In genomic region chr10:105597297-105597696, GRCh38 we compare ENCODE assay signal across 19 cellular contexts.
"Had no signal": no experiment of that assay in that cellular context is flagged by ENCODE, and none has a peak within 500 bp of the region (broad histone marks: within the 10 kb centered on the region; RNA-seq: fewer than 3 reads in every experiment).

No MANE protein-coding gene starts in this region.

- H3K27me3 ChIP-seq: brain microvascular endothelial cell had no signal

- H3K27ac ChIP-seq: brain microvascular endothelial cell had no signal

- H3K36me3 ChIP-seq: brain microvascular endothelial cell had no signal

- DNase-seq: activated CD4-positive, alpha-beta T cell treated with anti-CD3 and anti-CD28 coated beads, Interleukin-2, amount 10 ng/mL, durations not matched to agents 24 days and 14 days; activated CD4-positive, alpha-beta T cell treated with anti-CD3 and anti-CD28 coated beads, Interleukin-2, amount 50 U/mL, for 48 hours; activated CD4-positive, CD25-positive, alpha-beta regulatory T cell treated with anti-CD3 and anti-CD28 coated beads, Interleukin-2, amount 50 U/mL, for 72 hours; activated gamma-delta T cell; activated naive CD4-positive, alpha-beta T cell treated with anti-CD3 and anti-CD28 coated beads for 36 hours; activated T-cell treated with anti-CD3 and anti-CD28 coated beads, Interleukin-2, amount 50 U/mL, for 48 hours; amygdala; brain microvascular endothelial cell; cerebellar nuclear complex; MM.1S; NCI-H1930; NCI-H2171; NCI-H2227 treated with DMSO at 0.1 percent for 48 hours; NCI-H446 treated with DMSO at 0.1 percent for 48 hours; NCI-H524 treated with DMSO at 0.1 percent for 48 hours; PC-3; SHP77 treated with DMSO at 0.1 percent for 48 hours; T-helper 17 cell; T-helper 9 cell had no signal
